18 cellular contexts compared by ENCODE assay signal in genomic region chr5:119022773-119023172, GRCh38. TPM values are rescaled to one million over a fixed set of nuclear protein-coding genes. Genes with fewer than 3 reads are reported as not detected.
DNase-seq lines count a peak whose midpoint lies in the region; ATAC-seq and TF ChIP-seq lines count a peak whose summit lies in the region.
"Had no signal": no experiment of that assay in that cellular context is flagged by ENCODE, and none has a peak within 500 bp of the region (broad histone marks: within the 10 kb centered on the region; RNA-seq: fewer than 3 reads in every experiment).

No MANE protein-coding gene starts in this region.

- no peak for TF ChIP-seq CTCF in DND-41 (IDR thresholded peaks at IDR 0.05; ENCODE audit: borderline replicate concordance, extremely low read depth, low read length, poor library complexity, severe bottlenecking)
- no peak for TF ChIP-seq CTCF in IMR-90 (conservative IDR thresholded peaks at IDR 0.05; ENCODE audit: low read depth, low read length)
- TF ChIP-seq CTCF in activated B cell treated with CpG ODN at 0.5 μM for 24 hours (IDR thresholded peaks at IDR 0.05), result no peak

- H4K91ac ChIP-seq in IMR-90 (ENCODE audit: insufficient read depth, low read depth, low read length), result no peak overlapping the region

- in situ Hi-C loops in IMR-90 (cut with MboI; ENCODE audit: low sequenced_read_pairs), result loop anchor here (10.0 kb wide), 1 partner anchor 392 kb away; no protein-coding TSS in a partner anchor

- H3K4me1 Mint-ChIP-seq in activated B cell treated with CpG ODN at 0.5 μM for 24 hours (peaks cover 71% of the 10 kb centered on the region), naive B cell (peaks cover 44 to 77% (median 45%) of the 10 kb centered on the region in 3 donors)

- no peak overlapping the region for H3K23ac ChIP-seq in IMR-90 (ENCODE audit: low read depth, low read length)

- peak overlapping the region; percentile 0; the same call in 1 of the 2 replicates for H3K56ac ChIP-seq in IMR-90 (ENCODE audit: extremely low read depth, insufficient read depth, low read length)

- no peak overlapping the region for H2BK120ac ChIP-seq in IMR-90 (ENCODE audit: low read depth, low read length)

- no peak overlapping the region for H3K14ac ChIP-seq in IMR-90 (replicated peaks; ENCODE audit: low read depth, low read length)

- no peak overlapping the region for H3K9ac ChIP-seq in DND-41 (ENCODE audit: low read depth, low read length)
- no peak overlapping the region for H3K9ac ChIP-seq in IMR-90 (ENCODE audit: low read depth, low read length)

- H2AFZ ChIP-seq in DND-41 (ENCODE audit: low read depth, low read length), result 0 out of 2 replicates have a peak overlapping the region, but pooled peaks have one; percentile 36
- H2AFZ ChIP-seq in IMR-90 (replicated peaks; ENCODE audit: low read length, poor library complexity), result no peak overlapping the region

- CTCF ChIA-PET in IMR-90 (lab: Yijun Ruan, JAX), result no interaction called here
- CTCF ChIA-PET in activated B cell treated with CpG ODN at 0.5 μM for 24 hours (lab: Charles Lee), result interaction anchor here (0.9 to 5.3 kb wide), 7 partner anchors 34 to 388 kb away, joined by 3 to 73 read pairs (median 4); partner anchors contain the start of gene DTWD2

- no peak overlapping the region for H3K4me3 Mint-ChIP-seq in activated B cell treated with CpG ODN at 0.5 μM for 24 hours
- peak overlapping the region in 4 of 8 donors; percentile 41 to 76 (median 51) for H3K4me3 Mint-ChIP-seq in naive B cell

- no peak overlapping the region for H3K18ac ChIP-seq in IMR-90 (ENCODE audit: low read depth, low read length)

- no peaks in the 10 kb centered on the region for H3K79me2 ChIP-seq in DND-41 (ENCODE audit: insufficient read depth, low read length)

- H3K9me3 ChIP-seq in DND-41 (ENCODE audit: insufficient read depth, low read length, severe bottlenecking) (no peaks in the 10 kb centered on the region), IMR-90 (ENCODE audit: control insufficient read depth, insufficient read depth, low read length) (no peaks in the 10 kb centered on the region)
- H3K9me3 ChIP-seq: A549, BE2C had no signal

- H3K27ac ChIP-seq in DND-41 (ENCODE audit: low read length) (no peak overlapping the region), IMR-90 (ENCODE audit: insufficient read depth, low read length) (no peak overlapping the region)
- H3K27ac ChIP-seq: A549 had no signal

- no CpG with 5 or more reads among the region's 1 CpG for WGBS in IMR-90 (ENCODE audit: extremely low coverage in 2 of 2, insufficient read length in 1 of 2), 2 experiments

- POLR2A ChIA-PET in IMR-90 (lab: Charles Lee; ENCODE audit: unreplicated experiment) (no interaction called here), activated B cell treated with CpG ODN at 0.5 μM for 24 hours (lab: Charles Lee) (interaction anchor here (0.7 to 2.6 kb wide), 4 partner anchors 104 to 290 kb away, joined by 7 to 9 read pairs (median 8); no protein-coding TSS in a partner anchor)

- H3K36me3 Mint-ChIP-seq in activated B cell treated with CpG ODN at 0.5 μM for 24 hours (ENCODE audit: low read depth), result no peaks in the 10 kb centered on the region
- no peaks in the 10 kb centered on the region for H3K36me3 Mint-ChIP-seq in naive B cell

- no peak overlapping the region for H2BK15ac ChIP-seq in IMR-90 (ENCODE audit: low read depth, low read length)

- H2AK5ac ChIP-seq in IMR-90 (ENCODE audit: low read depth, low read length), result no peak overlapping the region

- H3K27me3 Mint-ChIP-seq in activated B cell treated with CpG ODN at 0.5 μM for 24 hours, result no peaks in the 10 kb centered on the region
- H3K27me3 Mint-ChIP-seq in naive B cell, result no peaks in the 10 kb centered on the region
- H3K27me3 Mint-ChIP-seq: IgD-negative memory B cell had no signal

- H3K4me2 ChIP-seq in DND-41 (ENCODE audit: insufficient read depth, low read length) (no peak overlapping the region), IMR-90 (ENCODE audit: low read depth, low read length) (no peak overlapping the region)
- H3K4me2 ChIP-seq: A549 had no signal

- H3K4me3 ChIP-seq in DND-41 (ENCODE audit: low read depth in 1 of 2, low read length in 2 of 2), result no peak overlapping the region
- H3K4me3 ChIP-seq in IMR-90 (ENCODE audit: insufficient read depth, low read depth, low read length), result no peak overlapping the region
- H3K4me3 ChIP-seq: A549 had no signal

- H3K9me3 Mint-ChIP-seq in activated B cell treated with CpG ODN at 0.5 μM for 24 hours (peaks cover 4% of the 10 kb centered on the region), naive B cell (peaks cover 0 to 9% (median 3%) of the 10 kb centered on the region in 7 donors)

- DNase-seq in DND-41, result no peak
- DNase-seq in IMR-90, result no peak
- DNase-seq in activated B cell treated with CpG ODN at 0.5 μM for 24 hours, result no peak
- DNase-seq in naive B cell, result no peak
- no peak for DNase-seq in NCI-H2196 (lab: John Stamatoyannopoulos, UW; ENCODE audit: unreplicated experiment)
- DNase-seq in GOT3 (lab: John Stamatoyannopoulos, UW), result no peak
- no peak for DNase-seq in effector CD8-positive, alpha-beta T cell (lab: John Stamatoyannopoulos, UW)
- DNase-seq: BE2C, DMS79, Karpas-422, NCI-H1694, NCI-H2081, NCI-H2171, NCI-H526, PC-3, Right ventricle myocardium superior had no signal

- no peak overlapping the region for H3K4ac ChIP-seq in IMR-90 (ENCODE audit: low read depth, low read length)

- ATAC-seq in DND-41 (ENCODE audit: insufficient read depth, low read depth) (no peak), IMR-90 (ENCODE audit: low read depth) (no peak), activated B cell treated with CpG ODN at 0.5 μM for 24 hours (ENCODE audit: low read depth) (no peak), naive B cell (ENCODE audit: low read depth in 2 of 2) (no peak)
- ATAC-seq: PC-3 had no signal

- no TSS peak for BruUV-seq in IMR-90 (replicated peaks; lab: Mats Ljungman, UMichigan)

- H3K4me1 ChIP-seq in DND-41 (ENCODE audit: insufficient read depth, low read length) (no peaks in the 10 kb centered on the region), IMR-90 (ENCODE audit: control insufficient read depth, insufficient read depth, low read length) (no peaks in the 10 kb centered on the region)
- H3K4me1 ChIP-seq: BE2C had no signal

- no peak overlapping the region for H4K8ac ChIP-seq in IMR-90 (ENCODE audit: low read depth in 2 of 2, low read length in 2 of 2)

- H2BK20ac ChIP-seq in IMR-90 (ENCODE audit: low read depth, low read length), result no peak overlapping the region

- intact Hi-C loops in IMR-90 (cut with micrococcal nuclease) (loop anchor here (1.0 to 10.0 kb wide), 4 partner anchors 242 to 413 kb away; no protein-coding TSS in a partner anchor), activated B cell treated with CpG ODN at 0.5 μM for 24 hours (cut with micrococcal nuclease) (loop anchor here (1.0 to 5.0 kb wide), 8 partner anchors 49 to 413 kb away; partner anchors contain the start of genes DMXL1 and TNFAIP8)

- no peak overlapping the region for H4K5ac ChIP-seq in IMR-90 (ENCODE audit: low read depth, low read length)

- TF ChIP-seq RAD21 in IMR-90 (IDR thresholded peaks at IDR 0.05; ENCODE audit: low read length), result no peak

- H3K27me3 ChIP-seq in DND-41 (ENCODE audit: insufficient read depth, low read length, poor library complexity) (no peaks in the 10 kb centered on the region), IMR-90 (ENCODE audit: control insufficient read depth, insufficient read depth, low read length) (no peaks in the 10 kb centered on the region)
- H3K27me3 ChIP-seq: BE2C had no signal

- dilution Hi-C loops in IMR-90 (cut with HindIII; ENCODE audit: low sequenced_read_pairs, unreplicated experiment), result no loop called here

- H3K36me3 ChIP-seq in DND-41 (ENCODE audit: insufficient read depth, low read length) (no peaks in the 10 kb centered on the region), IMR-90 (ENCODE audit: control insufficient read depth, insufficient read depth, low read length) (no peaks in the 10 kb centered on the region)
- H3K36me3 ChIP-seq: BE2C had no signal

- TF ChIP-seq POLR2A in IMR-90 (IDR thresholded peaks at IDR 0.05; ENCODE audit: low read depth, low read length), result no peak

- H3K27ac Mint-ChIP-seq in activated B cell treated with CpG ODN at 0.5 μM for 24 hours, result peak overlapping the region; percentile 87
- peak overlapping the region in 4 of 6 donors; percentile 74 to 88 (median 86) for H3K27ac Mint-ChIP-seq in naive B cell

- no peaks in the 10 kb centered on the region for H3K79me1 ChIP-seq in IMR-90 (ENCODE audit: low read depth in 1 of 2, low read length in 2 of 2)

- no peak overlapping the region for H2BK5ac ChIP-seq in IMR-90 (ENCODE audit: low read depth, low read length, poor library complexity, severe bottlenecking)

- H4K20me1 ChIP-seq in DND-41 (ENCODE audit: insufficient read depth, low read length) (no peaks in the 10 kb centered on the region), IMR-90 (ENCODE audit: insufficient read depth, low read length) (no peaks in the 10 kb centered on the region)

- no peak overlapping the region for H2AK9ac ChIP-seq in IMR-90 (replicated peaks; ENCODE audit: low read depth, low read length, poor library complexity)

- H3K9me1 ChIP-seq in IMR-90 (ENCODE audit: insufficient read depth, low read length), result no peaks in the 10 kb centered on the region

TF ChIP-seq in IMR-90, 13 proteins besides CTCF, POLR2A, EP300 and RAD21 (continues in another document):
- TF ChIP-seq RCOR1 (IDR thresholded peaks at IDR 0.05; ENCODE audit: insufficient replicate concordance, low read length), result no peak
- TF ChIP-seq RFX5 (IDR thresholded peaks at IDR 0.05; ENCODE audit: low read depth, low read length), result no peak
- TF ChIP-seq USF2 (IDR thresholded peaks at IDR 0.05; ENCODE audit: low read depth, low read length), result no peak
- no peak for TF ChIP-seq CHD1 (IDR thresholded peaks at IDR 0.05; ENCODE audit: low read depth, low read length)

RNA-seq across cellular contexts. Expression of gene DTWD2, which starts 34.4 kb away (rescaled TPM):
- total RNA-seq in IMR-90 (2012; rRNA removed) (1.8 and 2.5 TPM in 2 replicates), activated B cell treated with CpG ODN at 0.5 μM for 24 hours (3.5 and 4.0 TPM in 2 replicates)
- polyA plus RNA-seq in IMR-90 (2012; rRNA removed) (1.1 and 1.2 TPM in 2 replicates), naive B cell (ENCODE audit: low read depth in 6 of 6) (1 to 10 TPM; 1.9 to 8.0 (median 6.4) TPM)
- 0.76 and 0.96 TPM in 2 replicates for polyA plus RNA-seq in IMR-90 (2012; cell fraction: cytosol; rRNA removed)
- polyA plus RNA-seq in IMR-90 (2012; cell fraction: nucleus; rRNA removed; ENCODE audit: low replicate concordance), result 0.56 and 0.57 TPM in 2 replicates

RNA-seq across cellular contexts. Expression of gene DMXL1, which starts 48.1 kb away (rescaled TPM):
- total RNA-seq in IMR-90 (2012; rRNA removed) (21.5 and 38.0 TPM in 2 replicates), activated B cell treated with CpG ODN at 0.5 μM for 24 hours (66.8 and 76.9 TPM in 2 replicates)
- polyA plus RNA-seq in IMR-90 (2012; rRNA removed) (6.6 and 8.1 TPM in 2 replicates), naive B cell (ENCODE audit: low read depth in 6 of 6) (10 to 100 TPM; 52.7 to 78.5 (median 69.0) TPM)
- polyA plus RNA-seq in IMR-90 (2012; cell fraction: cytosol; rRNA removed), result 0.99 and 1.6 TPM in 2 replicates
- polyA plus RNA-seq in IMR-90 (2012; cell fraction: nucleus; rRNA removed; ENCODE audit: low replicate concordance), result 1.4 and 12.8 TPM in 2 replicates
